14 cellular contexts compared by ENCODE assay signal in genomic region chr14:22474730-22475351, GRCh38.
DNase-seq lines count a peak whose midpoint lies in the region; TF ChIP-seq lines count a peak whose summit lies in the region.
"Had no signal": no experiment of that assay in that cellular context is flagged by ENCODE, and none has a peak within 500 bp of the region (broad histone marks: within the 10 kb centered on the region; RNA-seq: fewer than 3 reads in every experiment).

No MANE protein-coding gene starts in this region.

- DNase-seq in A172 (ENCODE audit: low spot score), result peak; percentile 23
- DNase-seq in ELR (ENCODE audit: low read depth), result peak; percentile 58
- peak; percentile 27 to 47 for DNase-seq in fibroblast of lung (ENCODE audit: low read depth in 2 of 2)
- no peak for DNase-seq in SHP77 treated with DMSO at 0.1 percent for 48 hours (lab: John Stamatoyannopoulos, UW)
- DNase-seq in HK-2 (ENCODE audit: unreplicated experiment), result no peak
- DNase-seq in retina, result no peak
- no peak for DNase-seq in activated CD8-positive, alpha-beta memory T cell treated with anti-CD3 and anti-CD28 coated beads for 24 hours
- DNase-seq: caudate nucleus; NCI-H1105; NCI-H524 treated with DMSO at 0.1 percent for 48 hours; SIG-M5; stimulated activated CD4-positive, alpha-beta T cell treated with anti-CD3 and anti-CD28 coated beads, Interleukin-4, amount 100 ng/mL, for 24 hours had no signal

- H3K27ac ChIP-seq in OCI-LY3 (ENCODE audit: low read length) (no peak overlapping the region), fibroblast of lung (ENCODE audit: insufficient read depth, low read length) (no peak overlapping the region)
- H3K27ac ChIP-seq: VCaP had no signal

- 0 out of 2 replicates have a peak, but pooled peaks have one; percentile 25 for TF ChIP-seq CTCF in OCI-LY3 (IDR thresholded peaks at IDR 0.05; ENCODE audit: low read depth, low read length)
- TF ChIP-seq CTCF in fibroblast of lung (conservative IDR thresholded peaks at IDR 0.05 in 1 of 2, IDR thresholded peaks at IDR 0.05 in 1 of 2; ENCODE audit: low read depth in 1 of 2, low read length in 2 of 2), result no peak

- H4K20me1 ChIP-seq in OCI-LY3 (ENCODE audit: insufficient read depth, low read length), result no peaks in the 10 kb centered on the region
- no peaks in the 10 kb centered on the region for H4K20me1 ChIP-seq in fibroblast of lung (ENCODE audit: control insufficient read depth, extremely low read depth, insufficient read depth, low read length)

- H3K9ac ChIP-seq in OCI-LY3 (ENCODE audit: low read length), result no peak overlapping the region
- H3K9ac ChIP-seq in fibroblast of lung (ENCODE audit: insufficient read depth, low read length), result no peak overlapping the region

- 0 out of 2 replicates have a peak overlapping the region, but pooled peaks have one; percentile 38 for H2AFZ ChIP-seq in OCI-LY3 (ENCODE audit: low read depth, low read length)
- H2AFZ ChIP-seq in fibroblast of lung (ENCODE audit: low read length), result no peak overlapping the region

- H3K4me2 ChIP-seq in OCI-LY3 (ENCODE audit: low read length), result no peak overlapping the region
- H3K4me2 ChIP-seq in fibroblast of lung (ENCODE audit: extremely low read depth, insufficient read depth, low read length), result no peak overlapping the region

- H3K79me2 ChIP-seq in OCI-LY3 (ENCODE audit: low read length) (no peaks in the 10 kb centered on the region), fibroblast of lung (ENCODE audit: control insufficient read depth, insufficient read depth, low read length) (no peaks in the 10 kb centered on the region)

- H3K27me3 ChIP-seq in OCI-LY3 (ENCODE audit: low read depth, low read length) (no peaks in the 10 kb centered on the region), fibroblast of lung (ENCODE audit: control insufficient read depth, insufficient read depth, low read length) (peaks cover 9% of the 10 kb centered on the region)

- H3K4me3 ChIP-seq in OCI-LY3 (ENCODE audit: low read length), result no peak overlapping the region
- no peak overlapping the region for H3K4me3 ChIP-seq in fibroblast of lung (replicated peaks in 1 of 4; ENCODE audit: control extremely low read depth in 1 of 4, insufficient read depth in 1 of 4, low read depth in 3 of 4, low read length in 4 of 4)

- H3K4me1 ChIP-seq in OCI-LY3 (ENCODE audit: low read length) (peaks cover 87% of the 10 kb centered on the region), fibroblast of lung (ENCODE audit: control insufficient read depth, extremely low read depth, insufficient read depth, low read length) (no peaks in the 10 kb centered on the region)

- H3K9me3 ChIP-seq in OCI-LY3 (ENCODE audit: insufficient read depth, low read length), result no peaks in the 10 kb centered on the region
- H3K9me3 ChIP-seq in fibroblast of lung (ENCODE audit: control insufficient read depth, insufficient read depth, low read depth, low read length), result no peaks in the 10 kb centered on the region

- H3K36me3 ChIP-seq in OCI-LY3 (replicated peaks; ENCODE audit: low read depth, low read length) (no peaks in the 10 kb centered on the region), fibroblast of lung (ENCODE audit: control insufficient read depth, insufficient read depth, low read length) (no peaks in the 10 kb centered on the region)

Comparison
In these comparisons a context has a peak if more than half of its experiments do, and no peak if none do; other contexts are left out.
1. DNase-seq: peak in A172 (single experiment), ELR (single experiment) and fibroblast of lung (2 of 2); none in SHP77 treated with DMSO at 0.1 percent for 48 hours (single experiment), HK-2 (single experiment), retina (single experiment) and activated CD8-positive, alpha-beta memory T cell treated with anti-CD3 and anti-CD28 coated beads for 24 hours (single experiment).